29 cellular contexts compared by ENCODE assay signal in the genomic region with DNA sequence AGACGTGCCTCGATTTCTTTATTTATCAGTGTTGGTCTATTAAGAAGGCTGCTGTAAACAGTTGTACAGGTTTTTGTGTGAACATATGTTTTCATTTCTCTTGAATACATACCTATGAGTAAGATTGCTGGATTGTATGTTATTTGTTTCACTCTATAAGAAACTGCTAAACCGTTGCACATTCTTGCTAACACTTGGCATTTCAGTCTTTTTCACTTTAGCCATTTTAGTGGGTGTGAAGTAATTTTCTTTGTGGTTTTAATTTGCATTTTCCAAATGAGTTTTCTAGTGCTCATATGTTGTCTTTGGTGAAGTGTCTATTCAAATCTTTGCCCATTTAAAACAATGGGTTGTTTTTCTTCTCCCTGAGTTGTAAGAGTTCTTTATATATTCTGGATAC.
A peak's percentile ranks its signal among the peaks of the same experiment; 100 is the strongest.
DNase-seq lines count a peak whose midpoint lies in the region; ATAC-seq, FAIRE-seq and TF ChIP-seq lines count a peak whose summit lies in the region.
"Had no signal": no experiment of that assay in that cellular context is flagged by ENCODE, and none has a peak within 500 bp of the region (broad histone marks: within the 10 kb centered on the region; RNA-seq: fewer than 3 reads in every experiment).

No MANE protein-coding gene starts in this region.

- CTCF ChIA-PET in HEK293 (lab: Yijun Ruan, JAX), result interaction anchor here (0.7 kb wide), 1 partner anchor 20 kb away, joined by 3 read pairs; no protein-coding TSS in a partner anchor

- in situ Hi-C loops in gastrocnemius medialis (cut with MboI; ENCODE audit: low sequenced_read_pairs in 4 of 4), result loop anchor here in 3 of 4 donors (10.0 kb wide), 1 partner anchor 497 kb away; no protein-coding TSS in a partner anchor

- H3K9me3 Mint-ChIP-seq in immature natural killer cell, result no peaks in the 10 kb centered on the region
- H3K9me3 Mint-ChIP-seq: brain had no signal

- TF ChIP-seq CTCF in AG10803 (conservative IDR thresholded peaks at IDR 0.05; ENCODE audit: low read length) (no peak), HEK293 (tag by site-specific recombination; IDR thresholded peaks at IDR 0.05) (no peak), gastrocnemius medialis (IDR thresholded peaks at IDR 0.05 in 4 of 5, conservative IDR thresholded peaks at IDR 0.05 in 1 of 5) (no peak)

- TF ChIP-seq POLR2A in gastrocnemius medialis (IDR thresholded peaks at IDR 0.05), result no peak

- no peak for DNase-seq in activated CD4-positive, CD25-positive, alpha-beta regulatory T cell treated with anti-CD3 and anti-CD28 coated beads, Interleukin-2, amount 50 U/mL, for 72 hours
- DNase-seq in AG10803 (ENCODE audit: low read depth) (peak; percentile 17), immature natural killer cell (no peak), gastrocnemius medialis (no peak), small intestine (no peak)
- DNase-seq: activated CD4-positive, alpha-beta T cell treated with anti-CD3 and anti-CD28 coated beads for 4 hours; activated effector memory CD4-positive, alpha-beta T cell treated with anti-CD3 and anti-CD28 coated beads, Interleukin-2, amount 50 U/mL, for 16 hours; adrenal gland; C1 segment of cervical spinal cord; Caco-2; esophagus squamous epithelium; foreskin keratinocyte; GDM1; heart right ventricle; naive thymus-derived CD4-positive, alpha-beta T cell; NCI-H82; nucleus accumbens; right lobe of liver; SIG-M5; stimulated activated CD4-positive, alpha-beta T cell treated with anti-CD3 and anti-CD28 coated beads, Interleukin-2, amount 100 ng/mL, for 48 hours had no signal

- H3K27me3 ChIP-seq in gastrocnemius medialis (no peaks in the 10 kb centered on the region), small intestine (ENCODE audit: control insufficient read depth in 2 of 2, insufficient read depth in 2 of 2, low read length in 2 of 2) (no peaks in the 10 kb centered on the region)
- H3K27me3 ChIP-seq: adrenal gland, esophagus squamous epithelium, foreskin keratinocyte, heart right ventricle, right lobe of liver had no signal

- H3K4me3 Mint-ChIP-seq in immature natural killer cell, result peak overlapping the region in 3 of 5 donors; percentile 3 to 41 (median 18)
- H3K4me3 Mint-ChIP-seq: brain; naive thymus-derived CD4-positive, alpha-beta T cell had no signal

- H3K36me3 Mint-ChIP-seq in immature natural killer cell, result peaks cover 0 to 3% (median 0%) of the 10 kb centered on the region in 3 donors
- H3K36me3 Mint-ChIP-seq: brain had no signal

- WGBS in small intestine, 3 donors, result 86 to 94% (median 87%) methylated on average over 3 of the region's 3 CpGs

- peak; percentile 25 to 55 for ATAC-seq in activated CD4-positive, CD25-positive, alpha-beta regulatory T cell treated with anti-CD3 and anti-CD28 coated beads, Interleukin-2, amount 50 U/mL, for 24 hours
- ATAC-seq in GM19467 (IDR thresholded peaks at IDR 0.05; ENCODE audit: unreplicated experiment) (no peak), gastrocnemius medialis (no peak)
- ATAC-seq: foreskin keratinocyte; heart right ventricle; naive thymus-derived CD4-positive, alpha-beta T cell; right lobe of liver had no signal

- H3K27ac Mint-ChIP-seq in immature natural killer cell, result peak overlapping the region in 4 of 6 donors; percentile 2 to 71 (median 50)
- H3K27ac Mint-ChIP-seq: brain had no signal

- H3K36me3 ChIP-seq in HEK293 (ENCODE audit: control insufficient read depth in 2 of 2, insufficient read depth in 1 of 2, low read length in 2 of 2) (no peaks in the 10 kb centered on the region), gastrocnemius medialis (no peaks in the 10 kb centered on the region), small intestine (ENCODE audit: control insufficient read depth in 2 of 2, insufficient read depth in 2 of 2, low read length in 2 of 2) (no peaks in the 10 kb centered on the region)
- H3K36me3 ChIP-seq: adrenal gland, esophagus squamous epithelium, heart right ventricle, prostate gland, right lobe of liver had no signal

- POLR2A ChIA-PET in HEK293 (lab: Yijun Ruan, JAX), result no interaction called here

- peaks cover 34 to 57% of the 10 kb centered on the region in 2 donors for H3K4me1 Mint-ChIP-seq in immature natural killer cell

- H3K4me1 ChIP-seq in HEK293 (ENCODE audit: control insufficient read depth, insufficient read depth, low read length) (peaks cover 7% of the 10 kb centered on the region), gastrocnemius medialis (no peaks in the 10 kb centered on the region), small intestine (ENCODE audit: control insufficient read depth in 2 of 2, insufficient read depth in 1 of 2, low read depth in 1 of 2, low read length in 1 of 2) (peaks cover 0 to 7% of the 10 kb centered on the region in 2 donors)
- H3K4me1 ChIP-seq: Caco-2, foreskin keratinocyte, prostate gland, right lobe of liver had no signal

- peaks cover 0 to 3% (median 0%) of the 10 kb centered on the region in 3 donors for H3K27me3 Mint-ChIP-seq in immature natural killer cell (ENCODE audit: low read depth in 3 of 3)
- H3K27me3 Mint-ChIP-seq: brain had no signal

- intact Hi-C loops in gastrocnemius medialis (cut with DNase I; ENCODE audit: low total_unique reads), result no loop called here

- H3K4me3 ChIP-seq in AG10803 (ENCODE audit: low read length), result no peak overlapping the region
- H3K4me3 ChIP-seq in HEK293 (ENCODE audit: low read depth, low read length), result no peak overlapping the region
- no peak overlapping the region for H3K4me3 ChIP-seq in gastrocnemius medialis
- no peak overlapping the region for H3K4me3 ChIP-seq in small intestine (ENCODE audit: low read depth in 1 of 2, low read length in 2 of 2)
- H3K4me3 ChIP-seq: adrenal gland, esophagus squamous epithelium, heart right ventricle, prostate gland, right lobe of liver had no signal

- no peaks in the 10 kb centered on the region for H3K9me3 ChIP-seq in HEK293 (ENCODE audit: control insufficient read depth, insufficient read depth, low read depth, low read length)
- H3K9me3 ChIP-seq in gastrocnemius medialis, result no peaks in the 10 kb centered on the region
- H3K9me3 ChIP-seq in small intestine (ENCODE audit: control insufficient read depth, low read depth), result no peaks in the 10 kb centered on the region
- H3K9me3 ChIP-seq: Caco-2, esophagus squamous epithelium, heart right ventricle, prostate gland, right lobe of liver had no signal

- no peak for FAIRE-seq in small intestine (lab: Jason Lieb, UNC)
- FAIRE-seq: H54, HTR-8/SVneo, RCC 7860 had no signal

- no peak overlapping the region for H3K27ac ChIP-seq in HEK293 (ENCODE audit: extremely low read depth, low read depth, low read length)
- H3K27ac ChIP-seq in gastrocnemius medialis, result no peak overlapping the region
- no peak overlapping the region for H3K27ac ChIP-seq in small intestine (ENCODE audit: low read depth in 1 of 2, low read length in 1 of 2)
- H3K27ac ChIP-seq: 22Rv1, adrenal gland, esophagus squamous epithelium, foreskin keratinocyte, heart right ventricle, prostate gland, right lobe of liver had no signal

TF ChIP-seq in HEK293, 187 proteins besides CTCF, POLR2A, EP300 and RAD21:
- peak; percentile 1; the same call in 1 of the 2 replicates for TF ChIP-seq ZNF146 (tag by site-specific recombination; IDR thresholded peaks at IDR 0.05)
- TF ChIP-seq ZNF596 (tag by site-specific recombination; IDR thresholded peaks at IDR 0.05), result no peak
- no peak for TF ChIP-seq ZNF521 (tag by site-specific recombination; IDR thresholded peaks at IDR 0.05)
- no peak for TF ChIP-seq ZBTB7A (tag by site-specific recombination; IDR thresholded peaks at IDR 0.05; ENCODE audit: low read depth)
TF ChIP-seq in HEK293: peak in this region for 1.

Comparison
In these comparisons a context has a peak if more than half of its experiments do, and no peak if none do; other contexts are left out.
1. ATAC-seq: peak in activated CD4-positive, CD25-positive, alpha-beta regulatory T cell treated with anti-CD3 and anti-CD28 coated beads, Interleukin-2, amount 50 U/mL, for 24 hours (2 of 2); none in GM19467 (single experiment) and gastrocnemius medialis (0 of 2).